8 cellular contexts compared by ENCODE assay signal in genomic region chr15:73240864-73241499, GRCh38.
DNase-seq lines count a peak whose midpoint lies in the region; ATAC-seq and TF ChIP-seq lines count a peak whose summit lies in the region.

No MANE protein-coding gene starts in this region.

- H3K27ac ChIP-seq in heart right ventricle = no peak overlapping the region

- intact Hi-C loops in heart right ventricle (cut with DNase I) = loop anchor here in 4 of 10 donors (1.0 to 5.0 kb wide), 4 partner anchors 32 to 461 kb away; no protein-coding TSS in a partner anchor

- ATAC-seq in heart right ventricle = peak in 2 of 8 donors; percentile 51 to 61
- no peak for ATAC-seq in GM21367 (IDR thresholded peaks at IDR 0.05; ENCODE audit: unreplicated experiment)

- peaks cover 4% of the 10 kb centered on the region for H3K36me3 ChIP-seq in adipocyte (ENCODE audit: control insufficient read depth, insufficient read depth, low read length, severe bottlenecking)
- H3K36me3 ChIP-seq in heart right ventricle = peaks cover 0 to 22% (median 0%) of the 10 kb centered on the region in 9 donors

- no peaks in the 10 kb centered on the region for H3K9me3 ChIP-seq in adipocyte (ENCODE audit: control insufficient read depth, low read length)
- no peaks in the 10 kb centered on the region for H3K9me3 ChIP-seq in heart right ventricle

- DNase-seq in G401 (ENCODE audit: low spot score) = peak; percentile 78
- DNase-seq in LNCaP clone FGC (ENCODE audit: low read depth) = no peak
- peak; percentile 56 for DNase-seq in T follicular helper cell (ENCODE audit: low read depth)
- peak; percentile 81 for DNase-seq in adipocyte (ENCODE audit: low read depth)
- peak in 1 of 2 donors; percentile 67 for DNase-seq in heart right ventricle
- peak; percentile 15 for DNase-seq in retinal pigment epithelial cell (ENCODE audit: low read depth)
- no peak for DNase-seq in occipital lobe (lab: John Stamatoyannopoulos, UW)

- in situ Hi-C loops in G401 (cut with HindIII; ENCODE audit: low sequenced_read_pairs) = no loop called here

- no peak overlapping the region for H3K4me3 ChIP-seq in LNCaP clone FGC (ENCODE audit: low read depth, low read length)
- no peak overlapping the region for H3K4me3 ChIP-seq in adipocyte (ENCODE audit: low read length)
- no peak overlapping the region for H3K4me3 ChIP-seq in heart right ventricle
- no peak overlapping the region for H3K4me3 ChIP-seq in retinal pigment epithelial cell (ENCODE audit: low read length)

- no peaks in the 10 kb centered on the region for H3K4me1 ChIP-seq in adipocyte (ENCODE audit: control insufficient read depth, insufficient read depth, low read length)
- H3K4me1 ChIP-seq in heart right ventricle = peaks cover 0 to 12% (median 0%) of the 10 kb centered on the region in 9 donors

- peak; percentile 85 for TF ChIP-seq CTCF in LNCaP clone FGC (IDR thresholded peaks at IDR 0.05; ENCODE audit: control insufficient read depth, extremely low read depth, insufficient read depth)
- TF ChIP-seq CTCF in heart right ventricle (IDR thresholded peaks at IDR 0.05) = peak; percentile 70 to 94 (median 88)
- TF ChIP-seq CTCF in retinal pigment epithelial cell (conservative IDR thresholded peaks at IDR 0.05; ENCODE audit: low read depth, low read length) = peak; percentile 93

- 35 to 44% methylated on average over 4 of the region's 4 CpGs for WGBS in heart right ventricle, 2 donors

- H3K9ac ChIP-seq in adipocyte (ENCODE audit: low read length) = no peak overlapping the region

- no peaks in the 10 kb centered on the region for H3K27me3 ChIP-seq in adipocyte (replicated peaks; ENCODE audit: control insufficient read depth, insufficient read depth, low read length)
- no peaks in the 10 kb centered on the region for H3K27me3 ChIP-seq in heart right ventricle

Comparison
In these comparisons a context has a peak if more than half of its experiments do, and no peak if none do; other contexts are left out.
1. DNase-seq: peak in G401 (single experiment), T follicular helper cell (single experiment), adipocyte (single experiment) and retinal pigment epithelial cell (single experiment); none in LNCaP clone FGC (single experiment) and occipital lobe (single experiment).
2. Peak in every context shown above with its lines, with median percentiles within 50 percentile points of each other: CTCF ChIP-seq.